8 cellular contexts compared by ENCODE assay signal in the genomic region with DNA sequence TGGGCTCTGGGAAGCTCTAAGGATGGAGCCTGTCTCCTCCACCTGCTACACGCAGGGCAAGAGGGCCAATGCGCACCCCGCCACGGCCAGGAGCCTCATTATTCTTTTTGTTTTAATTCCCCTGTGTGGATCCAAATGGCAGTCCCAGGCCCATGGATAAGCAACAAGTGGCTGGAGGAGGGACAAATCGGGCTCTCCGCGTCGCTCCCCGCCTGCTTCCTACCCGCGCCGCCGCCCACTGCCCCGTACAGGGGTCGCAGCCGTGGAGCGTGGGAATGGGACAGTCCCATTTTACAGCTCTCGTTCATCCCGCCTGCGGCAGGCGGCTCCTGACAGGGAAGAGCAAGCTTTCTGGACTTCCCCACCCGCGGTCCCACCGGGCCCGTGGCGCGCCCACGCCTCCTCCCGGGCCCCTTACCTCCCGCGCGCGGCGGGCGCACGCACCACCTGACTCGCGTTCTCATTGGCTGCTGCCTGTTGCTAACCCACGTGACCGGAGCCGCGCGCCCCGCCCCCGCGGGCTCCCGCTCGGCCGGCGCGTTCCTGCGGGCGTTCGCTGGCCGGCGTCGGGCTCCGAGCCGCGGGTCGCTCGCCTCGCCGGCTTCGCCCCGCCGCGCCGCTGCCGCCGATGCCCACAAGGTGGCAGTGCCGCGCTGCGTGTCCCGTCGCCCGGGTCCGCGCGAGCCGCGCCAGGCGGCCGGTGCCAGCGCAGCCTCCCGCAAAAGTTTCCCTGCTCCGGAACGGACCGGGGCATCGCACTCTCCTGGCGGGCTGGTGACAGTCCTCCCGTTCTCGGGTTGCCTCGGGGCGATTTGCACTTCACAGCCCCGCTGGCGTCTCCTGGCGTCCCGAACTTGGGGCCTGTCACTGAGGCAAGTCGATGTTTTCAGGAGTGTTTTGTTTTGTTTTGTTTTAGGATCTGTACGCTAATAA.
DNase-seq lines count a peak whose midpoint lies in the region; ATAC-seq and TF ChIP-seq lines count a peak whose summit lies in the region.

No MANE protein-coding gene starts in this region.

- no peaks in the 10 kb centered on the region for H3K9me3 Mint-ChIP-seq in CD4-positive, alpha-beta memory T cell
- no peaks in the 10 kb centered on the region for H3K9me3 Mint-ChIP-seq in activated CD8-positive, alpha-beta T cell treated with anti-CD3 and anti-CD28 coated beads for 36 hours

- peak overlapping the region; percentile 45 for H3K27ac ChIP-seq in CD4-positive, alpha-beta memory T cell (ENCODE audit: low read depth, low read length)
- H3K27ac ChIP-seq in ectodermal cell (ENCODE audit: insufficient read depth, low read depth, low read length, poor library complexity, severe bottlenecking): peak overlapping the region; percentile 80
- peak overlapping the region; percentile 78 to 88 for H3K27ac ChIP-seq in lung (ENCODE audit: low read depth in 1 of 2, low read length in 1 of 2)

- H3K4me3 ChIP-seq in CD4-positive, alpha-beta memory T cell (ENCODE audit: low read length in 2 of 2): peak overlapping the region; percentile 71 to 90
- peak overlapping the region; percentile 60 for H3K4me3 ChIP-seq in ectodermal cell (ENCODE audit: insufficient read depth, low read depth, low read length)
- H3K4me3 ChIP-seq in lung: peak overlapping the region; percentile 62

- WGBS in ectodermal cell, 2 experiments: 3% methylated on average over 101 of the region's 101 CpGs
- WGBS in lung, 2 donors: 1 to 2% methylated on average over 92 to 101 of the region's 101 CpGs

- peaks cover 6 to 22% (median 13%) of the 10 kb centered on the region in 4 donors for H3K4me1 Mint-ChIP-seq in CD4-positive, alpha-beta memory T cell
- H3K4me1 Mint-ChIP-seq in activated CD8-positive, alpha-beta T cell treated with anti-CD3 and anti-CD28 coated beads for 36 hours (ENCODE audit: low read depth): peaks cover 8% of the 10 kb centered on the region

- H3K27ac Mint-ChIP-seq in CD4-positive, alpha-beta memory T cell: peak overlapping the region; percentile 22 to 86 (median 77)
- H3K27ac Mint-ChIP-seq in activated CD8-positive, alpha-beta T cell treated with anti-CD3 and anti-CD28 coated beads for 36 hours: peak overlapping the region; percentile 70

- H3K4me3 Mint-ChIP-seq in CD4-positive, alpha-beta memory T cell: peak overlapping the region; percentile 86 to 92 (median 89)
- peak overlapping the region; percentile 74 for H3K4me3 Mint-ChIP-seq in activated CD8-positive, alpha-beta T cell treated with anti-CD3 and anti-CD28 coated beads for 36 hours

- peak; percentile 93 for ATAC-seq in GM19395 (IDR thresholded peaks at IDR 0.05; ENCODE audit: unreplicated experiment)
- peak; percentile 74 for ATAC-seq in HG03558 (IDR thresholded peaks at IDR 0.05; ENCODE audit: extremely low read depth, unreplicated experiment)
- peak; percentile 94 for ATAC-seq in activated CD8-positive, alpha-beta T cell treated with anti-CD3 and anti-CD28 coated beads for 36 hours
- peak; percentile 98 for ATAC-seq in lung (ENCODE audit: insufficient read depth, low FRiP score)

- CTCF ChIA-PET in CD4-positive, alpha-beta memory T cell (lab: Charles Lee; ENCODE audit: partially characterized antibody): interaction anchor here (0.7 to 4.3 kb wide), 26 partner anchors 9 to 1412 kb away, joined by 3 to 30 read pairs (median 3); no protein-coding TSS in a partner anchor
- CTCF ChIA-PET in activated CD8-positive, alpha-beta T cell treated with anti-CD3 and anti-CD28 coated beads for 36 hours (lab: Charles Lee): interaction anchor here (0.7 to 1.6 kb wide), 13 partner anchors 9 to 1413 kb away, joined by 3 to 5 read pairs (median 3); no protein-coding TSS in a partner anchor

- intact Hi-C loops in CD4-positive, alpha-beta memory T cell (cut with micrococcal nuclease): loop anchor here (1.0 to 2.0 kb wide), 7 partner anchors 106 to 1412 kb away; no protein-coding TSS in a partner anchor
- intact Hi-C loops in activated CD8-positive, alpha-beta T cell treated with anti-CD3 and anti-CD28 coated beads for 36 hours (cut with micrococcal nuclease): loop anchor here (10.0 kb wide), 1 partner anchor 494 kb away; no protein-coding TSS in a partner anchor

- H3K27me3 ChIP-seq in CD4-positive, alpha-beta memory T cell (ENCODE audit: insufficient read depth, low read length): no peaks in the 10 kb centered on the region
- peaks cover 12% of the 10 kb centered on the region for H3K27me3 ChIP-seq in ectodermal cell (ENCODE audit: control insufficient read depth, insufficient read depth, low read length, poor library complexity, severe bottlenecking)
- H3K27me3 ChIP-seq in lung (ENCODE audit: control insufficient read depth, insufficient read depth): no peaks in the 10 kb centered on the region

- no peaks in the 10 kb centered on the region for H3K27me3 Mint-ChIP-seq in CD4-positive, alpha-beta memory T cell
- no peaks in the 10 kb centered on the region for H3K27me3 Mint-ChIP-seq in activated CD8-positive, alpha-beta T cell treated with anti-CD3 and anti-CD28 coated beads for 36 hours

- no peaks in the 10 kb centered on the region for H3K36me3 ChIP-seq in CD4-positive, alpha-beta memory T cell (ENCODE audit: insufficient read depth, low read length)
- H3K36me3 ChIP-seq in ectodermal cell (ENCODE audit: control insufficient read depth, insufficient read depth, low read length) (no peaks in the 10 kb centered on the region), lung (ENCODE audit: control insufficient read depth in 2 of 2, insufficient read depth in 2 of 2, low read length in 2 of 2) (no peaks in the 10 kb centered on the region)

- peak; percentile 87 to 93 (median 90) for DNase-seq in CD4-positive, alpha-beta memory T cell
- peak; percentile 94 for DNase-seq in NCI-H774 (lab: John Stamatoyannopoulos, UW)
- peak; percentile 90 for DNase-seq in activated CD8-positive, alpha-beta T cell treated with anti-CD3 and anti-CD28 coated beads for 36 hours
- DNase-seq in lung (ENCODE audit: low spot score): peak; percentile 94
- peak; percentile 75 to 90 (median 83) for DNase-seq in stimulated activated CD4-positive, alpha-beta T cell treated with anti-CD3 and anti-CD28 coated beads, TNF-alpha, amount 100 ng/mL, for 24 hours (ENCODE audit: low read depth in 3 of 3)

- H3K4me1 ChIP-seq in CD4-positive, alpha-beta memory T cell (ENCODE audit: insufficient read depth, low read length): peaks cover 9% of the 10 kb centered on the region
- H3K4me1 ChIP-seq in ectodermal cell (ENCODE audit: control insufficient read depth, insufficient read depth, low read length) (peaks cover 20% of the 10 kb centered on the region), lung (ENCODE audit: control insufficient read depth in 2 of 2, insufficient read depth in 2 of 2, low read length in 2 of 2) (peaks cover 0 to 2% of the 10 kb centered on the region in 2 donors)

- H3K9me3 ChIP-seq in CD4-positive, alpha-beta memory T cell (ENCODE audit: control insufficient read depth in 1 of 2, low read length in 2 of 2): no peaks in the 10 kb centered on the region
- H3K9me3 ChIP-seq in ectodermal cell (ENCODE audit: control insufficient read depth, low read length) (no peaks in the 10 kb centered on the region), lung (ENCODE audit: control insufficient read depth in 2 of 2, insufficient read depth in 1 of 2, low read length in 1 of 2) (no peaks in the 10 kb centered on the region)

- H3K36me3 Mint-ChIP-seq in CD4-positive, alpha-beta memory T cell: no peaks in the 10 kb centered on the region
- no peaks in the 10 kb centered on the region for H3K36me3 Mint-ChIP-seq in activated CD8-positive, alpha-beta T cell treated with anti-CD3 and anti-CD28 coated beads for 36 hours (ENCODE audit: low read depth)

- TF ChIP-seq CTCF in activated CD8-positive, alpha-beta T cell treated with anti-CD3 and anti-CD28 coated beads for 36 hours (IDR thresholded peaks at IDR 0.05): peak; percentile 54
- peak; percentile 79 for TF ChIP-seq CTCF in lung (IDR thresholded peaks at IDR 0.05; ENCODE audit: control extremely low read depth, extremely low read depth)

- POLR2A ChIA-PET in CD4-positive, alpha-beta memory T cell (lab: Charles Lee; ENCODE audit: partially characterized antibody): interaction anchor here (0.8 to 1.7 kb wide), 5 partner anchors 65 to 1177 kb away, joined by 3 to 8 read pairs (median 3); no protein-coding TSS in a partner anchor
- POLR2A ChIA-PET in activated CD8-positive, alpha-beta T cell treated with anti-CD3 and anti-CD28 coated beads for 36 hours (lab: Charles Lee): no interaction called here

Comparison
In these comparisons a context has a peak if more than half of its experiments do, and no peak if none do; other contexts are left out.
1. Peak in every context shown above with its lines: DNase-seq, ATAC-seq, H3K4me3 ChIP-seq and H3K27ac ChIP-seq.